In genomic region chr6:131903734-131904133, GRCh38 we compare ENCODE assay signal across 1 cellular context. TPM values are rescaled to one million over a fixed set of nuclear protein-coding genes. Genes with fewer than 3 reads are reported as not detected.
"Had no signal": no experiment of that assay in that cellular context is flagged by ENCODE, and none has a peak within 500 bp of the region (broad histone marks: within the 10 kb centered on the region; RNA-seq: fewer than 3 reads in every experiment).

No MANE protein-coding gene starts in this region.

RNA-seq across cellular contexts. Expression of gene CCN2, which starts 47.4 kb away (rescaled TPM):
- polyA plus RNA-seq: naive thymus-derived CD8-positive, alpha-beta T cell had no signal
